8 cellular contexts compared by ENCODE assay signal in genomic region chr1:154420172-154420571, GRCh38. TPM values are rescaled to one million over a fixed set of nuclear protein-coding genes. Genes with fewer than 3 reads are reported as not detected.
DNase-seq lines count a peak whose midpoint lies in the region; ATAC-seq and TF ChIP-seq lines count a peak whose summit lies in the region.

No MANE protein-coding gene starts in this region.

- DNase-seq in G401 (ENCODE audit: low spot score) (peak; percentile 19), NCI-H2196 (lab: John Stamatoyannopoulos, UW; ENCODE audit: unreplicated experiment) (peak; percentile 24), foreskin fibroblast (peak; percentile 81 to 87), pons (ENCODE audit: low spot score) (peak; percentile 80), islet precursor cell (no peak)

- TF ChIP-seq CTCF in foreskin fibroblast (IDR thresholded peaks at IDR 0.05; ENCODE audit: low read depth, low read length) = no peak

- H3K9me3 Mint-ChIP-seq in activated T-helper 17 cell treated with anti-CD3 and anti-CD28 coated beads, Interleukin-2, amount 50 U/mL, for 72 hours = no peaks in the 10 kb centered on the region

- H3K4me3 ChIP-seq in foreskin fibroblast (ENCODE audit: low read depth in 1 of 2, low read length in 2 of 2) = no peak overlapping the region

- H3K4me3 Mint-ChIP-seq in activated T-helper 17 cell treated with anti-CD3 and anti-CD28 coated beads, Interleukin-2, amount 50 U/mL, for 72 hours = peak overlapping the region; percentile 83

- peaks cover 39% of the 10 kb centered on the region for H3K36me3 Mint-ChIP-seq in activated T-helper 17 cell treated with anti-CD3 and anti-CD28 coated beads, Interleukin-2, amount 50 U/mL, for 72 hours (ENCODE audit: low read depth)

- in situ Hi-C loops in G401 (cut with HindIII; ENCODE audit: low sequenced_read_pairs) = no loop called here

- no peaks in the 10 kb centered on the region for H3K27me3 Mint-ChIP-seq in activated T-helper 17 cell treated with anti-CD3 and anti-CD28 coated beads, Interleukin-2, amount 50 U/mL, for 72 hours

- peak overlapping the region; percentile 88 for H3K27ac Mint-ChIP-seq in activated T-helper 17 cell treated with anti-CD3 and anti-CD28 coated beads, Interleukin-2, amount 50 U/mL, for 72 hours

- peak; percentile 72 for ATAC-seq in activated T-helper 17 cell treated with anti-CD3 and anti-CD28 coated beads, Interleukin-2, amount 50 U/mL, for 72 hours (replicated peaks)
- ATAC-seq in HG03135 (IDR thresholded peaks at IDR 0.05; ENCODE audit: unreplicated experiment) (no peak), GM21737 (IDR thresholded peaks at IDR 0.05; ENCODE audit: unreplicated experiment) (no peak)

- H3K4me1 Mint-ChIP-seq in activated T-helper 17 cell treated with anti-CD3 and anti-CD28 coated beads, Interleukin-2, amount 50 U/mL, for 72 hours = peaks cover 71% of the 10 kb centered on the region

RNA-seq across cellular contexts. Expression of gene IL6R, which starts 15.0 kb away (rescaled TPM):
- 4.7 and 44.7 TPM in 2 replicates for total RNA-seq in G401 (2014; rRNA removed; shearing (Covaris generic))
- total RNA-seq in activated T-helper 17 cell treated with anti-CD3 and anti-CD28 coated beads, Interleukin-2, amount 50 U/mL, for 72 hours = 10 to 100 TPM; 38.2 to 41.2 TPM
